In the genomic region with DNA sequence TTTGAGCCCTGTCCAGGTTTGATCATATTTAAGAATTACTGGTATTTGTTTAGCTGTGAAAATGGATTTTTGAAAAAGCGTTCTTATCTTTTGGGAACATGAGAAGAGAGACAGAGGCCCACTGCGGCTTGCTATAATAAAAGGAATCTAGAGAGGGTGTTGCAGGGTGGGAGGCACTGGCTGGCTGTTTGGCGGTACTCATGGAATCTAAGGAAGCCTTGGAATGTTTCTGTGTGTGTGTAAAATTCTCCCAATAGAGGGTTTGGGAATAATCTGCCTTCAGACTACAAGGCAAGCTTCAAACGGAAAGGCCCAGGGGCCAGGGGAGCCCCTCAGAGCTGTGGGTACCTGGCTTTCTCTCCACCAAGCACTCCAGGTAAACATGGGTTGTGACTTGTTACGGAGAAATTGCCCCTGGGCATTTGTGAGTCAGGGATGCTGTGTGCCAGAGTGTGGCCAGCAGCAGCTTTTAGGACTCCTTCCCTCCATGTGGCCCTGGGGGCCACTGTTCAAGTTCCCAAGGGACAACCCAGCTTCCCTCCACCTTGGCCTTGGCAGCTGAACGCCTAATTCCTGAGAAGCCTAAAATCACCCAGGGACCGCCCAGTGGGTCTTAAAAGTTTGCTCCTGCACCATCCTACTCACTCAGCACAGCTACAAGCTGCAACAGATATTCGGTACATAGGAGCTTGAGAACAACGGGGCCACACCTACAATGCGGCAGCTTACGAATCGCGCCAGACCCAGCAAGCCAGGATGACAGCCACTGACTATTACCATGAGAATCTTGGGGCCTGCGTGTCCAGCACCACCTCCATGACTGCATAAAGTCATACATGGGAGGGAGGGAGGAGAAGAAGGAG, we compare ENCODE assay signal across 29 cellular contexts. TPM values are rescaled to one million over a fixed set of nuclear protein-coding genes. Genes with fewer than 3 reads are reported as not detected.
A peak's percentile ranks its signal among the peaks of the same experiment; 100 is the strongest.
DNase-seq lines count a peak whose midpoint lies in the region; ATAC-seq, FAIRE-seq and TF ChIP-seq lines count a peak whose summit lies in the region.
"Had no signal": no experiment of that assay in that cellular context is flagged by ENCODE, and none has a peak within 500 bp of the region (broad histone marks: within the 10 kb centered on the region; RNA-seq: fewer than 3 reads in every experiment).

No MANE protein-coding gene starts in this region.

- no peak for FAIRE-seq in D721Med (lab: Jason Lieb, UNC)
- FAIRE-seq: pancreas, TTC549, urothelium cell line had no signal

- peak overlapping the region; percentile 75 for H3K27ac Mint-ChIP-seq in mesothelial cell of epicardium
- H3K27ac Mint-ChIP-seq: activated CD4-positive, alpha-beta T cell treated with anti-CD3 and anti-CD28 coated beads for 36 hours; activated CD8-positive, alpha-beta memory T cell treated with anti-CD3 and anti-CD28 coated beads, Interleukin-2, amount 10 ng/mL, durations not matched to agents 7 days and 5 days; activated naive CD8-positive, alpha-beta T cell treated with anti-CD3 and anti-CD28 coated beads, Interleukin-2, amount 10 ng/mL, durations not matched to agents 7 days and 5 days; activated T-helper 2 cell treated with anti-CD3 and anti-CD28 coated beads, Interferon-gamma antibody, Interleukin-2, Interleukin-4, amounts not matched to agents 10 μg/mL and 5 μg/mL and 100 μg/mL, durations not matched to agents 14 hours and 24 hours and 36 hours; naive thymus-derived CD4-positive, alpha-beta T cell; stimulated activated naive CD8-positive, alpha-beta T cell treated with anti-CD3 and anti-CD28 coated beads, Interleukin-15, Interleukin-2, amounts not matched to agents 100 ng/mL and 50 ng/mL, for 24 hours had no signal

- H3K27ac ChIP-seq in PC-3 (ENCODE audit: low read length) (no peak overlapping the region), coronary artery (peak overlapping the region; percentile 27 to 73), OCI-LY7 (ENCODE audit: low read depth, low read length, poor library complexity, severe bottlenecking) (no peak overlapping the region)
- H3K27ac ChIP-seq: cardiac muscle cell, esophagus muscularis mucosa, pancreas had no signal

- H2AFZ ChIP-seq in PC-3 (ENCODE audit: low read length): no peak overlapping the region
- no peak overlapping the region for H2AFZ ChIP-seq in OCI-LY7 (ENCODE audit: low read length)

- H3K4me3 Mint-ChIP-seq in mesothelial cell of epicardium: no peak overlapping the region
- H3K4me3 Mint-ChIP-seq: activated CD4-positive, alpha-beta T cell treated with anti-CD3 and anti-CD28 coated beads for 36 hours; activated CD8-positive, alpha-beta memory T cell treated with anti-CD3 and anti-CD28 coated beads, Interleukin-2, amount 10 ng/mL, durations not matched to agents 7 days and 5 days; activated naive CD8-positive, alpha-beta T cell treated with anti-CD3 and anti-CD28 coated beads, Interleukin-2, amount 10 ng/mL, durations not matched to agents 7 days and 5 days; naive thymus-derived CD4-positive, alpha-beta T cell; stimulated activated naive CD8-positive, alpha-beta T cell treated with anti-CD3 and anti-CD28 coated beads, Interleukin-15, Interleukin-2, amounts not matched to agents 100 ng/mL and 50 ng/mL, for 24 hours had no signal

- H3K4me3 ChIP-seq in PC-3 (ENCODE audit: low read length) (no peak overlapping the region), coronary artery (no peak overlapping the region), OCI-LY7 (ENCODE audit: low read depth, low read length, poor library complexity, severe bottlenecking) (no peak overlapping the region)
- H3K4me3 ChIP-seq: cardiac muscle cell, esophagus muscularis mucosa, lung, pancreas had no signal

- BruUV-seq in PC-3 (replicated peaks; lab: Mats Ljungman, UMichigan) (no TSS peak), OCI-LY7 (replicated peaks; lab: Mats Ljungman, UMichigan) (no TSS peak)

- peaks cover 2% of the 10 kb centered on the region for H3K36me3 Mint-ChIP-seq in mesothelial cell of epicardium
- H3K36me3 Mint-ChIP-seq: activated CD8-positive, alpha-beta memory T cell treated with anti-CD3 and anti-CD28 coated beads, Interleukin-2, amount 10 ng/mL, durations not matched to agents 7 days and 5 days; activated naive CD8-positive, alpha-beta T cell treated with anti-CD3 and anti-CD28 coated beads, Interleukin-2, amount 10 ng/mL, durations not matched to agents 7 days and 5 days had no signal

- DNase-seq in AG08395 (ENCODE audit: low spot score) (peak; percentile 33), PC-3 (peak; percentile 43), coronary artery (ENCODE audit: low spot score) (no peak), mesothelial cell of epicardium (ENCODE audit: low spot score in 2 of 2, unreplicated experiment in 2 of 2) (no peak), left lobe of liver (ENCODE audit: low spot score) (no peak), T-helper 2 cell (no peak), OCI-LY7 (ENCODE audit: low spot score) (no peak), D721Med (ENCODE audit: insufficient read length, low spot score) (no peak)
- DNase-seq: 8988T; activated CD4-positive, alpha-beta T cell treated with anti-CD3 and anti-CD28 coated beads for 36 hours; activated CD8-positive, alpha-beta memory T cell treated with anti-CD3 and anti-CD28 coated beads, Interleukin-2, amount 10 ng/mL, durations not matched to agents 7 days and 5 days; activated naive CD8-positive, alpha-beta T cell treated with anti-CD3 and anti-CD28 coated beads, Interleukin-2, amount 10 ng/mL, durations not matched to agents 7 days and 5 days; glutamatergic neuron; GOT3; naive thymus-derived CD4-positive, alpha-beta T cell; NCI-H1105 treated with DMSO at 0.1 percent for 48 hours; NCI-H526; pancreas; Right ventricle myocardium superior; stimulated activated CD4-positive, alpha-beta T cell treated with anti-CD3 and anti-CD28 coated beads, Interleukin-2, amount 100 ng/mL, for 24 hours had no signal

- no peak overlapping the region for H3K9ac ChIP-seq in PC-3 (ENCODE audit: low read length)

- ATAC-seq in PC-3: no peak
- no peak for ATAC-seq in left lobe of liver
- ATAC-seq: activated CD4-positive, alpha-beta T cell treated with anti-CD3 and anti-CD28 coated beads for 36 hours; activated CD8-positive, alpha-beta memory T cell treated with anti-CD3 and anti-CD28 coated beads, Interleukin-2, amount 10 ng/mL, durations not matched to agents 7 days and 5 days; naive thymus-derived CD4-positive, alpha-beta T cell; pancreas had no signal

- no peaks in the 10 kb centered on the region for H3K9me2 ChIP-seq in PC-3 (replicated peaks; ENCODE audit: low read length)
- H3K9me2 ChIP-seq in OCI-LY7 (ENCODE audit: insufficient read depth, low read length): no peaks in the 10 kb centered on the region

- POLR2A ChIA-PET in PC-3 (lab: Charles Lee; ENCODE audit: unreplicated experiment) (no interaction called here), OCI-LY7 (lab: Charles Lee) (no interaction called here)

- TF ChIP-seq CTCF in PC-3 (conservative IDR thresholded peaks at IDR 0.05; ENCODE audit: low read depth, low read length) (no peak), coronary artery (IDR thresholded peaks at IDR 0.05) (no peak), mesothelial cell of epicardium (IDR thresholded peaks at IDR 0.05; ENCODE audit: unreplicated experiment) (no peak), OCI-LY7 (conservative IDR thresholded peaks at IDR 0.05; ENCODE audit: low read length) (no peak), D721Med (IDR thresholded peaks at IDR 0.05; ENCODE audit: insufficient read depth, missing control alignments) (no peak)

- H3K4me1 ChIP-seq in PC-3 (ENCODE audit: insufficient read depth, low read length) (no peaks in the 10 kb centered on the region), OCI-LY7 (ENCODE audit: insufficient read depth, low read length, poor library complexity, severe bottlenecking) (no peaks in the 10 kb centered on the region)
- H3K4me1 ChIP-seq: esophagus muscularis mucosa had no signal

- no peaks in the 10 kb centered on the region for H3K9me3 ChIP-seq in PC-3 (ENCODE audit: low read length)
- H3K9me3 ChIP-seq in OCI-LY7 (ENCODE audit: low read length): no peaks in the 10 kb centered on the region
- H3K9me3 ChIP-seq: pancreas had no signal

- H3K4me2 ChIP-seq in PC-3 (ENCODE audit: low read length): no peak overlapping the region
- H3K4me2 ChIP-seq in OCI-LY7 (ENCODE audit: low read length): no peak overlapping the region

- H3K79me2 ChIP-seq in PC-3 (ENCODE audit: low read length) (no peaks in the 10 kb centered on the region), OCI-LY7 (ENCODE audit: insufficient read depth, low read depth, low read length) (no peaks in the 10 kb centered on the region)

- H4K20me1 ChIP-seq in PC-3 (ENCODE audit: low read length) (no peaks in the 10 kb centered on the region), OCI-LY7 (ENCODE audit: insufficient read depth, low read length) (no peaks in the 10 kb centered on the region)

- H3K4me1 Mint-ChIP-seq in mesothelial cell of epicardium: peaks cover 14% of the 10 kb centered on the region
- H3K4me1 Mint-ChIP-seq: activated CD4-positive, alpha-beta T cell treated with anti-CD3 and anti-CD28 coated beads for 36 hours; activated CD8-positive, alpha-beta memory T cell treated with anti-CD3 and anti-CD28 coated beads, Interleukin-2, amount 10 ng/mL, durations not matched to agents 7 days and 5 days; activated naive CD8-positive, alpha-beta T cell treated with anti-CD3 and anti-CD28 coated beads, Interleukin-2, amount 10 ng/mL, durations not matched to agents 7 days and 5 days; CD14-positive monocyte; naive thymus-derived CD4-positive, alpha-beta T cell had no signal

- H3K36me3 ChIP-seq in PC-3 (ENCODE audit: low read depth, low read length): no peaks in the 10 kb centered on the region
- no peaks in the 10 kb centered on the region for H3K36me3 ChIP-seq in OCI-LY7 (ENCODE audit: insufficient read depth, low read length)
- H3K36me3 ChIP-seq: cardiac muscle cell, esophagus muscularis mucosa, pancreas had no signal

- peaks cover 13% of the 10 kb centered on the region for H3K9me3 Mint-ChIP-seq in mesothelial cell of epicardium
- H3K9me3 Mint-ChIP-seq: activated T-helper 2 cell treated with anti-CD3 and anti-CD28 coated beads, Interferon-gamma antibody, Interleukin-2, Interleukin-4, amounts not matched to agents 10 μg/mL and 5 μg/mL and 100 μg/mL, durations not matched to agents 14 hours and 24 hours and 36 hours; stimulated activated naive CD8-positive, alpha-beta T cell treated with anti-CD3 and anti-CD28 coated beads, Interleukin-15, Interleukin-2, amounts not matched to agents 100 ng/mL and 50 ng/mL, for 24 hours had no signal

- no peaks in the 10 kb centered on the region for H3K27me3 ChIP-seq in PC-3 (ENCODE audit: low read length)
- H3K27me3 ChIP-seq: cardiac muscle cell, pancreas had no signal

- intact Hi-C loops in PC-3 (cut with micrococcal nuclease) (no loop called here), OCI-LY7 (cut with micrococcal nuclease; ENCODE audit: unreplicated experiment) (no loop called here)

- no peaks in the 10 kb centered on the region for H3F3A ChIP-seq in PC-3 (ENCODE audit: low read length, unreplicated experiment)

- CTCF ChIA-PET in PC-3 (lab: Charles Lee) (no interaction called here), OCI-LY7 (lab: Charles Lee; ENCODE audit: unreplicated experiment) (no interaction called here)

- H3K27me3 Mint-ChIP-seq in mesothelial cell of epicardium (ENCODE audit: low read depth): no peaks in the 10 kb centered on the region
- H3K27me3 Mint-ChIP-seq: activated CD4-positive, alpha-beta T cell treated with anti-CD3 and anti-CD28 coated beads for 36 hours had no signal

RNA-seq across cellular contexts. Expression of a gene that starts 14.1 kb away (rescaled TPM):
- total RNA-seq in PC-3 (2014; rRNA removed): 4.7 and 7.8 TPM in 2 replicates
- 1.2 to 2.1 TPM (median 1.9 TPM) in 3 replicates for total RNA-seq in mesothelial cell of epicardium
- total RNA-seq in left lobe of liver: 0.30 TPM
- not detected in 2 replicates for total RNA-seq in OCI-LY7 (2014; rRNA removed; shearing (Covaris generic))
- total RNA-seq in OCI-LY7 (2022): not detected in 2 replicates
- total RNA-seq: activated CD4-positive, alpha-beta T cell treated with anti-CD3 and anti-CD28 coated beads for 36 hours; activated CD8-positive, alpha-beta memory T cell treated with anti-CD3 and anti-CD28 coated beads, Interleukin-2, amount 10 ng/mL, durations not matched to agents 7 days and 5 days; activated naive CD8-positive, alpha-beta T cell treated with anti-CD3 and anti-CD28 coated beads, Interleukin-2, amount 10 ng/mL, durations not matched to agents 7 days and 5 days; activated T-helper 2 cell treated with anti-CD3 and anti-CD28 coated beads, Interferon-gamma antibody, Interleukin-2, Interleukin-4, amounts not matched to agents 10 μg/mL and 5 μg/mL and 100 μg/mL, durations not matched to agents 14 hours and 24 hours and 36 hours; cardiac muscle cell; esophagus muscularis mucosa; HT1080; naive thymus-derived CD4-positive, alpha-beta T cell; Right ventricle myocardium superior had no signal

RNA-seq across cellular contexts. Expression of a gene that starts 18.1 kb away (rescaled TPM):
- total RNA-seq in PC-3 (2014; rRNA removed) (0.55 TPM in 1 of 2 replicates, not detected in the other), mesothelial cell of epicardium (0.59 to 1.3 TPM in 2 of 3 replicates, not detected in the other), left lobe of liver (not detected), OCI-LY7 (2022) (8.7 and 14.3 TPM in 2 replicates)
- 2.5 and 7.3 TPM in 2 replicates for total RNA-seq in OCI-LY7 (2014; rRNA removed; shearing (Covaris generic))
- total RNA-seq: activated CD4-positive, alpha-beta T cell treated with anti-CD3 and anti-CD28 coated beads for 36 hours; HT1080; Right ventricle myocardium superior had no signal

RNA-seq across cellular contexts. Expression of a gene that starts 32.2 kb away (rescaled TPM):
- not detected in 2 replicates for total RNA-seq in PC-3 (2014; rRNA removed)
- 4.9 to 5.2 TPM (median 4.9 TPM) in 3 replicates for total RNA-seq in mesothelial cell of epicardium
- total RNA-seq in left lobe of liver: 3.6 TPM
- 195 and 232 TPM in 2 replicates for total RNA-seq in OCI-LY7 (2014; rRNA removed; shearing (Covaris generic))
- total RNA-seq in OCI-LY7 (2022): 225 and 303 TPM in 2 replicates
- total RNA-seq: cardiac muscle cell had no signal

RNA-seq across cellular contexts. Expression of a gene that starts 57.0 kb away (rescaled TPM):
- total RNA-seq in PC-3 (2014; rRNA removed) (308 and 358 TPM in 2 replicates), mesothelial cell of epicardium (139 to 142 TPM (median 140 TPM) in 3 replicates), left lobe of liver (564 TPM), OCI-LY7 (2022) (35.5 and 44.1 TPM in 2 replicates)
- total RNA-seq in OCI-LY7 (2014; rRNA removed; shearing (Covaris generic)): 27.7 and 31.7 TPM in 2 replicates

Comparison
In these comparisons a context has a peak if more than half of its experiments do, and no peak if none do; other contexts are left out.
1. DNase-seq: peak in AG08395 (single experiment) and PC-3 (single experiment); none in coronary artery (single experiment), mesothelial cell of epicardium (0 of 2), left lobe of liver (single experiment), T-helper 2 cell (0 of 5), OCI-LY7 (single experiment) and D721Med (single experiment).
2. H3K27ac ChIP-seq: peak in coronary artery (2 of 2); none in PC-3 (single experiment) and OCI-LY7 (single experiment).
3. RNA of a gene that starts 32.2 kb away (total RNA-seq): 195 to 303 TPM in OCI-LY7; 4.9 to 5.2 TPM in mesothelial cell of epicardium, 3.6 TPM in left lobe of liver (single experiment) and not detected in PC-3; every median in the first group is over 10 times any median in the second.